22 cellular contexts compared by ENCODE assay signal in the genomic region with DNA sequence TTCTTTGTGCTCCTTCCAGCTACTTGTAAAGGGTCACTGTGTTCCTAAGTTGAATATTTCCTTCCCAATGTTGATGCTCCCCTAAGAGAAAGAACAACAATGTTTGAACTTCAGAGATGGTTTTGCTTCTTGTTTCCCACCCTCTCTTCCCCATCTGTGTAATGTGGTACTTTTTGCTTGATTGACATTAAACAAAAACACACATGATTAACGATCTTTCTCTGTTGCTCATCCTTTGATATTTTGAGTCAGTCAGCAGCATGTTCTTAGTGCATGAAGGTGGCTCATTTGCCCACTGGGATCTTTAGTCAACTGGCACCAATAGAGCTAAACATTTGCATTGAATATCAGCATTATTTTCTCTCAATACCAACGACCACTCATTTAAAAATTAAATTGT.
A peak's percentile ranks its signal among the peaks of the same experiment; 100 is the strongest.
DNase-seq lines count a peak whose midpoint lies in the region; ATAC-seq, FAIRE-seq and TF ChIP-seq lines count a peak whose summit lies in the region.
"Had no signal": no experiment of that assay in that cellular context is flagged by ENCODE, and none has a peak within 500 bp of the region (broad histone marks: within the 10 kb centered on the region; RNA-seq: fewer than 3 reads in every experiment).

No MANE protein-coding gene starts in this region.

- in situ Hi-C loops in GM12878 (cut with MboI): no loop called here

- no peaks in the 10 kb centered on the region for H3K4me1 Mint-ChIP-seq in stimulated activated naive B cell treated with anti-CD40 and anti-IgM and Interleukin-4, amounts not matched to agents 10 μg/mL and 1 μg/mL and 100 μg/mL, for 72 hours
- H3K4me1 Mint-ChIP-seq: B cell had no signal

- FAIRE-seq in A549 (lab: Jason Lieb, UNC): peak; percentile 46
- FAIRE-seq in GM12892 (lab: Jason Lieb, UNC): peak; percentile 9
- no peak for FAIRE-seq in GM12878 (lab: Jason Lieb, UNC)
- FAIRE-seq: D721Med, GM12891, GM18507, GM19239 had no signal

- CTCF ChIA-PET in A549 (lab: Yijun Ruan, JAX): interaction anchor here (0.7 kb wide), 1 partner anchor 1023 kb away, joined by 3 read pairs; no protein-coding TSS in a partner anchor
- CTCF ChIA-PET in GM12878 (lab: Yijun Ruan, JAX): interaction anchor here (0.8 to 1.5 kb wide), 9 partner anchors 9 to 1273 kb away, joined by 3 to 5 read pairs (median 3); no protein-coding TSS in a partner anchor

- H3K4me3 Mint-ChIP-seq in stimulated activated naive B cell treated with anti-CD40 and anti-IgM and Interleukin-4, amounts not matched to agents 10 μg/mL and 1 μg/mL and 100 μg/mL, for 72 hours: no peak overlapping the region
- H3K4me3 Mint-ChIP-seq: B cell; CD4-positive, alpha-beta T cell; CD8-positive, alpha-beta T cell had no signal

- RAD21 ChIA-PET in GM12878 (lab: Charles Lee; ENCODE audit: unreplicated experiment): interaction anchor here (0.7 to 3.2 kb wide), 7 partner anchors 14 to 859 kb away, joined by 3 to 11 read pairs (median 4); no protein-coding TSS in a partner anchor

- H3K27me3 Mint-ChIP-seq in stimulated activated naive B cell treated with anti-CD40 and anti-IgM and Interleukin-4, amounts not matched to agents 10 μg/mL and 1 μg/mL and 100 μg/mL, for 72 hours: no peaks in the 10 kb centered on the region
- H3K27me3 Mint-ChIP-seq: B cell; CD4-positive, alpha-beta T cell had no signal

- H3K4me3 ChIP-seq in A549: no peak overlapping the region
- no peak overlapping the region for H3K4me3 ChIP-seq in GM12878
- H3K4me3 ChIP-seq: BLaER1 treated with 17β-estradiol and CSF1 and Interleukin-3, amounts not matched to agents 10 nM and 100 nM had no signal

- 7% methylated on average over 2 of the region's 2 CpGs for WGBS in A549 (ENCODE audit: missing lambda C conversion rate)
- 31% methylated on average over 2 of the region's 2 CpGs for WGBS in GM12878 (ENCODE audit: insufficient coverage, insufficient replicate concordance, low lambda C conversion rate, missing lambda C conversion rate)

- TF ChIP-seq POLR2A in A549 (IDR thresholded peaks at IDR 0.05; ENCODE audit: low read length) (no peak), GM12892 (IDR thresholded peaks at IDR 0.05; ENCODE audit: low read depth, low read length) (no peak), GM12878 (IDR thresholded peaks at IDR 0.05; ENCODE audit: low read depth, low read length) (no peak)

- ATAC-seq in A549: no peak
- ATAC-seq in GM12878: peak; percentile 55
- no peak for ATAC-seq in HG03342 (IDR thresholded peaks at IDR 0.05; ENCODE audit: unreplicated experiment)
- no peak for ATAC-seq in stimulated activated naive B cell treated with anti-CD40 and anti-IgM and Interleukin-4, amounts not matched to agents 10 μg/mL and 1 μg/mL and 100 μg/mL, for 72 hours (replicated peaks)
- ATAC-seq: CD8-positive, alpha-beta T cell had no signal

- TF ChIP-seq CTCF in A549 (IDR thresholded peaks at IDR 0.05) (no peak), GM12878 (IDR thresholded peaks at IDR 0.05 in 2 of 3, conservative IDR thresholded peaks at IDR 0.05 in 1 of 3; ENCODE audit: control insufficient read depth in 2 of 3, extremely low read depth in 1 of 3, insufficient read depth in 1 of 3, low read depth in 3 of 3, low read length in 3 of 3) (no peak)

- no peak overlapping the region for H3K9ac ChIP-seq in GM12878 (ENCODE audit: control insufficient read depth, insufficient read depth, low read length)
- H3K9ac ChIP-seq: BLaER1 treated with 17β-estradiol and CSF1 and Interleukin-3, amounts not matched to agents 10 nM and 100 nM had no signal

- TF ChIP-seq EP300 in A549 (IDR thresholded peaks at IDR 0.05) (no peak), GM12878 (IDR thresholded peaks at IDR 0.05; ENCODE audit: borderline replicate concordance in 1 of 2, control insufficient read depth in 1 of 2, low read depth in 2 of 2, low read length in 2 of 2) (no peak)

- BruUV-seq in GM12878 (replicated peaks; lab: Mats Ljungman, UMichigan): no TSS peak

- no peaks in the 10 kb centered on the region for H3K9me3 ChIP-seq in A549
- no peaks in the 10 kb centered on the region for H3K9me3 ChIP-seq in GM12878 (replicated peaks; ENCODE audit: control insufficient read depth, insufficient read depth, low read length)
- H3K9me3 ChIP-seq: BLaER1 treated with 17β-estradiol and CSF1 and Interleukin-3, amounts not matched to agents 10 nM and 100 nM; Caco-2 had no signal

- H3K4me1 ChIP-seq in A549 (no peaks in the 10 kb centered on the region), GM12878 (ENCODE audit: control insufficient read depth, insufficient read depth, low read length) (no peaks in the 10 kb centered on the region)
- H3K4me1 ChIP-seq: BLaER1 treated with 17β-estradiol and CSF1 and Interleukin-3, amounts not matched to agents 10 nM and 100 nM; Caco-2 had no signal

- SMC1A ChIA-PET in GM12878 (lab: Charles Lee; ENCODE audit: uncharacterized antibody, unreplicated experiment): interaction anchor here (0.8 to 5.7 kb wide), 7 partner anchors 9 to 302 kb away, joined by 3 to 38 read pairs (median 4); no protein-coding TSS in a partner anchor

- POLR2A ChIA-PET in A549 (lab: Yijun Ruan, JAX) (no interaction called here), GM12878 (lab: Charles Lee) (interaction anchor here (0.6 to 1.1 kb wide), 3 partner anchors 17 to 818 kb away, joined by 3 to 8 read pairs (median 3); no protein-coding TSS in a partner anchor)

- DNase-seq in A549 (ENCODE audit: low read depth in 1 of 2, low spot score in 1 of 2) (no peak), GM12892 (ENCODE audit: insufficient read length) (no peak), GM12878 (ENCODE audit: low read depth, low spot score) (no peak)
- no peak for DNase-seq in stimulated activated naive B cell treated with anti-CD40 and anti-IgM and Interleukin-4, amounts not matched to agents 10 μg/mL and 1 μg/mL and 100 μg/mL, for 72 hours
- DNase-seq: ACHN; AML-193; Caco-2; Calu3; CD4-positive, alpha-beta T cell; CD8-positive, alpha-beta T cell; DMS79 treated with DMSO at 0.1 percent for 48 hours; EL; GDM1 had no signal

- H3K36me3 ChIP-seq in GM12878 (ENCODE audit: control insufficient read depth in 2 of 2, insufficient read depth in 2 of 2, low read length in 1 of 2): no peaks in the 10 kb centered on the region
- H3K36me3 ChIP-seq: BLaER1 treated with 17β-estradiol and CSF1 and Interleukin-3, amounts not matched to agents 10 nM and 100 nM had no signal

- H4K20me1 ChIP-seq in GM12878 (ENCODE audit: control insufficient read depth, insufficient read depth): no peaks in the 10 kb centered on the region
- H4K20me1 ChIP-seq: BLaER1 treated with 17β-estradiol and CSF1 and Interleukin-3, amounts not matched to agents 10 nM and 100 nM had no signal

- no peaks in the 10 kb centered on the region for H3K9me3 Mint-ChIP-seq in stimulated activated naive B cell treated with anti-CD40 and anti-IgM and Interleukin-4, amounts not matched to agents 10 μg/mL and 1 μg/mL and 100 μg/mL, for 72 hours
- H3K9me3 Mint-ChIP-seq: CD4-positive, alpha-beta T cell; CD8-positive, alpha-beta T cell had no signal

- intact Hi-C loops in GM12878 (cut with micrococcal nuclease; ENCODE audit: unreplicated experiment): no loop called here

- no peaks in the 10 kb centered on the region for H3K27me3 ChIP-seq in GM12878 (replicated peaks in 1 of 2; ENCODE audit: control insufficient read depth in 2 of 2, insufficient read depth in 2 of 2, low read length in 1 of 2)
- H3K27me3 ChIP-seq: BLaER1 treated with 17β-estradiol and CSF1 and Interleukin-3, amounts not matched to agents 10 nM and 100 nM had no signal

- no peak overlapping the region for H3K4me2 ChIP-seq in A549
- no peak overlapping the region for H3K4me2 ChIP-seq in GM12878 (ENCODE audit: control insufficient read depth, insufficient read depth)
- H3K4me2 ChIP-seq: BLaER1 treated with 17β-estradiol and CSF1 and Interleukin-3, amounts not matched to agents 10 nM and 100 nM had no signal

- no peak overlapping the region for H3K27ac Mint-ChIP-seq in stimulated activated naive B cell treated with anti-CD40 and anti-IgM and Interleukin-4, amounts not matched to agents 10 μg/mL and 1 μg/mL and 100 μg/mL, for 72 hours
- H3K27ac Mint-ChIP-seq: B cell; CD4-positive, alpha-beta T cell; CD8-positive, alpha-beta T cell had no signal

- H3K36me3 Mint-ChIP-seq in stimulated activated naive B cell treated with anti-CD40 and anti-IgM and Interleukin-4, amounts not matched to agents 10 μg/mL and 1 μg/mL and 100 μg/mL, for 72 hours: no peaks in the 10 kb centered on the region
- H3K36me3 Mint-ChIP-seq: CD8-positive, alpha-beta T cell had no signal

- H3K79me2 ChIP-seq in GM12878 (ENCODE audit: control insufficient read depth, insufficient read depth, low read length): no peaks in the 10 kb centered on the region

- H3K27ac ChIP-seq in A549 (no peak overlapping the region), GM12878 (ENCODE audit: control insufficient read depth, insufficient read depth) (no peak overlapping the region)
- H3K27ac ChIP-seq: 22Rv1; BLaER1 treated with 17β-estradiol and CSF1 and Interleukin-3, amounts not matched to agents 10 nM and 100 nM; C4-2B had no signal

- no peak for TF ChIP-seq RAD21 in A549 (conservative IDR thresholded peaks at IDR 0.05 in 1 of 2, IDR thresholded peaks at IDR 0.05 in 1 of 2)
- no peak for TF ChIP-seq RAD21 in GM12878 (IDR thresholded peaks at IDR 0.05; ENCODE audit: insufficient read depth, low read depth, low read length)

- H2AFZ ChIP-seq in GM12878 (ENCODE audit: control insufficient read depth, low read depth, low read length): no peak overlapping the region

TF ChIP-seq in A549, 52 proteins besides CTCF, POLR2A, EP300 and RAD21:
- TF ChIP-seq NPAS2 (CRISPR knock-in tag; IDR thresholded peaks at IDR 0.05; ENCODE audit: borderline replicate concordance): no peak
- no peak for TF ChIP-seq RFX5 (IDR thresholded peaks at IDR 0.05)
- no peak for TF ChIP-seq RARB (CRISPR knock-in tag; IDR thresholded peaks at IDR 0.05)

TF ChIP-seq in GM12878, 131 proteins besides CTCF, POLR2A, EP300 and RAD21 (continues in another document):
- TF ChIP-seq TCF7 (IDR thresholded peaks at IDR 0.05; ENCODE audit: borderline replicate concordance): 0 out of 2 replicates have a peak, but pooled peaks have one; percentile 26
- no peak for TF ChIP-seq CEBPB (IDR thresholded peaks at IDR 0.05; ENCODE audit: borderline replicate concordance in 1 of 2, low read depth in 2 of 2, low read length in 2 of 2)
- TF ChIP-seq PKNOX1 (IDR thresholded peaks at IDR 0.05): peak; percentile 62
- no peak for TF ChIP-seq TCF3 (IDR thresholded peaks at IDR 0.05; ENCODE audit: borderline replicate concordance, insufficient read depth, low read depth, low read length)

Comparison
In these comparisons a context has a peak if more than half of its experiments do, and no peak if none do; other contexts are left out.
1. Of the 24 proteins assayed by ChIP-seq in both GM12878 and A549: peak only in GM12878: BCL3; only in A549: none; in both: none; in neither: 23.